Comparison of ENCODE assay signal across 20 cellular contexts in genomic region chr2:121625953-121626352, GRCh38. TPM values are rescaled to one million over a fixed set of nuclear protein-coding genes. Genes with fewer than 3 reads are reported as not detected.
DNase-seq lines count a peak whose midpoint lies in the region; ATAC-seq and TF ChIP-seq lines count a peak whose summit lies in the region.
"Had no signal": no experiment of that assay in that cellular context is flagged by ENCODE, and none has a peak within 500 bp of the region (broad histone marks: within the 10 kb centered on the region; RNA-seq: fewer than 3 reads in every experiment).

No MANE protein-coding gene starts in this region.

- H3K27ac Mint-ChIP-seq in T-helper 17 cell: peak overlapping the region; percentile 68
- H3K27ac Mint-ChIP-seq in nephron progenitor cell: peak overlapping the region; percentile 64
- H3K27ac Mint-ChIP-seq: CD8-positive, alpha-beta memory T cell had no signal

- peak; percentile 56 for DNase-seq in LHCN-M2 (ENCODE audit: low read depth)
- peak; percentile 98 for DNase-seq in NCI-H2171 (lab: John Stamatoyannopoulos, UW)
- DNase-seq in T-helper 17 cell: no peak
- no peak for DNase-seq in nephron progenitor cell
- DNase-seq in H4 (ENCODE audit: low spot score): no peak
- no peak for DNase-seq in putamen (ENCODE audit: low spot score)
- DNase-seq in left colon: no peak
- DNase-seq: ACHN; C1 segment of cervical spinal cord; CD8-positive, alpha-beta memory T cell; DMS79 treated with DMSO at 0.1 percent for 48 hours; IMR-90; MM.1S; NCI-H1092; NCI-H1436 treated with DMSO at 0.1 percent for 48 hours; NCI-H2029; NCI-H510A had no signal

- peaks cover 48% of the 10 kb centered on the region for H3K9me3 Mint-ChIP-seq in nephron progenitor cell
- H3K9me3 Mint-ChIP-seq: CD8-positive, alpha-beta memory T cell had no signal

- H3K36me3 Mint-ChIP-seq in T-helper 17 cell (ENCODE audit: low read depth) (no peaks in the 10 kb centered on the region), nephron progenitor cell (ENCODE audit: low read depth) (peaks cover 84% of the 10 kb centered on the region)

- H3K4me1 Mint-ChIP-seq in T-helper 17 cell (peaks cover 21% of the 10 kb centered on the region), nephron progenitor cell (no peaks in the 10 kb centered on the region)

- intact Hi-C loops in left colon (cut with DNase I, micrococcal nuclease): no loop called here

- TF ChIP-seq CTCF in nephron progenitor cell (IDR thresholded peaks at IDR 0.05): no peak

- no peaks in the 10 kb centered on the region for H3K27me3 Mint-ChIP-seq in T-helper 17 cell
- no peaks in the 10 kb centered on the region for H3K27me3 Mint-ChIP-seq in nephron progenitor cell (ENCODE audit: low read depth, poor library complexity)
- H3K27me3 Mint-ChIP-seq: CD8-positive, alpha-beta memory T cell had no signal

- H3K4me3 Mint-ChIP-seq in T-helper 17 cell (no peak overlapping the region), nephron progenitor cell (no peak overlapping the region)

- H3K9me3 ChIP-seq in T-helper 17 cell (ENCODE audit: control insufficient read depth, low read length, poor library complexity, severe bottlenecking): no peaks in the 10 kb centered on the region
- H3K9me3 ChIP-seq: HAP-1 had no signal

- ATAC-seq in T-helper 17 cell: no peak
- ATAC-seq in GM21737 (IDR thresholded peaks at IDR 0.05; ENCODE audit: unreplicated experiment): no peak
- no peak for ATAC-seq in left colon
- ATAC-seq: Panc1 had no signal

RNA-seq across cellular contexts. Expression of gene CLASP1, which starts 23.3 kb away (rescaled TPM):
- total RNA-seq in LHCN-M2 (2014; rRNA removed): 30.5 and 42.9 TPM in 2 replicates
- 15.3 TPM for polyA plus RNA-seq in LHCN-M2 (2012)
- total RNA-seq in T-helper 17 cell: 10 to 100 TPM; 63.4 to 69.5 TPM
- 29.2 and 33.6 TPM in 2 replicates for total RNA-seq in H4 (2014; rRNA removed; shearing (Covaris generic))
- total RNA-seq in left colon: 10 to 100 TPM; 33.8 to 36.1 TPM

Comparison
In these comparisons a context has a peak if more than half of its experiments do, and no peak if none do; other contexts are left out.
1. DNase-seq: peak in LHCN-M2 (single experiment) and NCI-H2171 (single experiment); none in T-helper 17 cell (0 of 3), nephron progenitor cell (single experiment), H4 (single experiment), putamen (single experiment) and left colon (0 of 2).